In genomic region chr15:96500491-96500890, GRCh38 we compare ENCODE assay signal across 22 cellular contexts.
"Had no signal": no experiment of that assay in that cellular context is flagged by ENCODE, and none has a peak within 500 bp of the region (broad histone marks: within the 10 kb centered on the region; RNA-seq: fewer than 3 reads in every experiment).

No MANE protein-coding gene starts in this region.

- H3K27me3 ChIP-seq: esophagus muscularis mucosa, gastrocnemius medialis, right lobe of liver, stomach, transverse colon had no signal

- H3K4me1 ChIP-seq: esophagus muscularis mucosa, gastrocnemius medialis, parathyroid adenoma, right lobe of liver, stomach, transverse colon had no signal

- H3K27ac ChIP-seq: coronary artery, esophagus muscularis mucosa, gastrocnemius medialis, parathyroid adenoma, right lobe of liver, skin epidermis, stomach, transverse colon had no signal

- H3K4me3 Mint-ChIP-seq: activated naive CD4-positive, alpha-beta T cell treated with anti-CD3 and anti-CD28 coated beads for 36 hours; activated T-cell treated with anti-CD3 and anti-CD28 coated beads, Interleukin-2, amount 50 U/mL, for 4 hours; nephron; T-helper 2 cell treated with Interferon-gamma antibody and Interleukin-4, amounts not matched to agents 5 μg/mL and 100 μg/mL, for 36 hours had no signal

- H3K4me3 ChIP-seq: coronary artery, esophagus muscularis mucosa, gastrocnemius medialis, right lobe of liver, skin epidermis, stomach, transverse colon had no signal

- H3K36me3 ChIP-seq: esophagus muscularis mucosa, gastrocnemius medialis, right lobe of liver, stomach, transverse colon had no signal

- H3K9me3 ChIP-seq: esophagus muscularis mucosa, gastrocnemius medialis, right lobe of liver, stomach, transverse colon had no signal

- ATAC-seq: activated T-cell treated with anti-CD3 and anti-CD28 coated beads, Interleukin-2, amount 50 U/mL, for 4 hours; gastrocnemius medialis; left cardiac atrium; right lobe of liver had no signal

- DNase-seq: activated CD4-positive, alpha-beta T cell treated with anti-CD3 and anti-CD28 coated beads for 4 hours; activated CD4-positive, alpha-beta T cell treated with anti-CD3 and anti-CD28 coated beads, Interleukin-2, amount 50 U/mL, for 48 hours; activated CD4-positive, CD25-positive, alpha-beta regulatory T cell; activated CD8-positive, alpha-beta memory T cell treated with anti-CD3 and anti-CD28 coated beads, Interleukin-2, amount 50 U/mL, for 48 hours; activated naive CD4-positive, alpha-beta T cell treated with anti-CD3 and anti-CD28 coated beads for 36 hours; activated T-cell treated with anti-CD3 and anti-CD28 coated beads, Interleukin-2, amount 50 U/mL, for 4 hours; amygdala; cerebellar nuclear complex; gastrocnemius medialis; left cardiac atrium; mesenchymal stem cell; nucleus accumbens; right lobe of liver; stimulated activated CD4-positive, alpha-beta T cell treated with anti-CD3 and anti-CD28 coated beads, Interleukin-1b, Interleukin-23, amount 100 ng/mL, for 48 hours; stomach; transverse colon had no signal

- H3K4me1 Mint-ChIP-seq: nephron had no signal

- H3K27ac Mint-ChIP-seq: activated naive CD4-positive, alpha-beta T cell treated with anti-CD3 and anti-CD28 coated beads for 36 hours; nephron; T-helper 2 cell treated with Interferon-gamma antibody and Interleukin-4, amounts not matched to agents 5 μg/mL and 100 μg/mL, for 36 hours had no signal
